In the genomic region with DNA sequence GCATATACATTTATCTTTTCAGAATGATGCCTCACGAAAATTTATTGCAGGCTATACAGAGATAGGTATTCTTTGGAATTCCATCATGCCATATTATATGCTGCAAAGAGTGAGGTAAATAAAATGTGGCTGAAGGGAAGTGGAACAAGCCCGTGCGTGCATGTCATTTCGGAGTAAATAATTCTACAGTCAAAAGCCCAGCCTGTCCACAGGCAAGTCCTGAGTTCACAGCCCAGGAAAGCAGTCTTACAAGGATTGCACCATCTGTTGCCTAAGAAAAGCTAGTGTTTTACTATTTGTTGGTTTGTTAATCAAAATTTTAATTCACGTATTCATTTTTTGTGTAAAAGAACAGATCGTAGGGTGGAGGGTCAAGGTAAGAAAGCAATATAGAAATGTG, we compare ENCODE assay signal across 24 cellular contexts.
DNase-seq lines count a peak whose midpoint lies in the region; TF ChIP-seq lines count a peak whose summit lies in the region.
"Had no signal": no experiment of that assay in that cellular context is flagged by ENCODE, and none has a peak within 500 bp of the region (broad histone marks: within the 10 kb centered on the region; RNA-seq: fewer than 3 reads in every experiment).

No MANE protein-coding gene starts in this region.

- H3K9me3 Mint-ChIP-seq in MCF 10A (ENCODE audit: unreplicated experiment) (no peaks in the 10 kb centered on the region), mesothelial cell of epicardium (peaks cover 22% of the 10 kb centered on the region)
- H3K9me3 Mint-ChIP-seq: effector memory CD8-positive, alpha-beta T cell had no signal

- POLR2A ChIA-PET in MCF 10A (lab: Yijun Ruan, JAX) = interaction anchor here (0.6 to 2.1 kb wide), 13 partner anchors 106 to 1359 kb away, joined by 3 to 12 read pairs (median 4); partner anchors contain the start of gene KLF6

- H3K4me1 ChIP-seq in breast epithelium = no peaks in the 10 kb centered on the region
- H3K4me1 ChIP-seq: colonic mucosa, left lung had no signal

- H3K36me3 Mint-ChIP-seq in MCF 10A (ENCODE audit: insufficient read depth, unreplicated experiment) (peaks cover 8% of the 10 kb centered on the region), mesothelial cell of epicardium (peaks cover 4% of the 10 kb centered on the region)
- H3K36me3 Mint-ChIP-seq: activated naive CD8-positive, alpha-beta T cell treated with anti-CD3 and anti-CD28 coated beads, Interleukin-2, amount 10 ng/mL, durations not matched to agents 7 days and 5 days had no signal

- H3K27ac ChIP-seq in breast epithelium = peak overlapping the region in 1 of 2 donors; percentile 3
- peak overlapping the region; percentile 94 for H3K27ac ChIP-seq in epithelial cell of prostate
- H3K27ac ChIP-seq: C4-2B, colonic mucosa had no signal

- no peaks in the 10 kb centered on the region for H3K27me3 ChIP-seq in breast epithelium
- H3K27me3 ChIP-seq: colonic mucosa, left lung had no signal

- intact Hi-C loops in MCF 10A (cut with micrococcal nuclease) = loop anchor here (5.0 kb wide), 1 partner anchor 406 kb away; no protein-coding TSS in a partner anchor
- intact Hi-C loops in breast epithelium (cut with DNase I; ENCODE audit: low total_unique reads) = no loop called here

- CTCF ChIA-PET in MCF 10A (lab: Yijun Ruan, JAX) = interaction anchor here (1.0 kb wide), 1 partner anchor 20 kb away, joined by 4 read pairs; no protein-coding TSS in a partner anchor

- H3K27me3 Mint-ChIP-seq in MCF 10A (ENCODE audit: insufficient read depth, unreplicated experiment) (no peaks in the 10 kb centered on the region), mesothelial cell of epicardium (ENCODE audit: low read depth) (no peaks in the 10 kb centered on the region)
- H3K27me3 Mint-ChIP-seq: progenitor cell of endocrine pancreas had no signal

- peaks cover 0 to 14% of the 10 kb centered on the region in 2 donors for H3K9me3 ChIP-seq in breast epithelium
- H3K9me3 ChIP-seq: colonic mucosa had no signal

- H3K4me3 Mint-ChIP-seq in MCF 10A (ENCODE audit: unreplicated experiment) (peak overlapping the region; percentile 30), mesothelial cell of epicardium (no peak overlapping the region)
- H3K4me3 Mint-ChIP-seq: activated naive CD8-positive, alpha-beta T cell treated with anti-CD3 and anti-CD28 coated beads, Interleukin-2, amount 10 ng/mL, durations not matched to agents 7 days and 5 days; effector memory CD8-positive, alpha-beta T cell; nephron; stimulated activated naive B cell treated with anti-CD40 and anti-IgM and Interleukin-4, amounts not matched to agents 10 μg/mL and 1 μg/mL and 100 μg/mL, for 72 hours; WTC11 had no signal

- DNase-seq in MCF 10A (ENCODE audit: unreplicated experiment) (peak; percentile 67), breast epithelium (ENCODE audit: low spot score in 2 of 2) (no peak), epithelial cell of prostate (ENCODE audit: low read depth, low spot score) (peak; percentile 61), mesothelial cell of epicardium (ENCODE audit: low spot score in 2 of 2, unreplicated experiment in 2 of 2) (no peak), NCI-H345 treated with DMSO at 0.1 percent for 48 hours (lab: John Stamatoyannopoulos, UW; ENCODE audit: unreplicated experiment) (no peak), HUDEP-2 (lab: John Stamatoyannopoulos, UW; ENCODE audit: unreplicated experiment in 76 of 76) (no peak), T-helper 1 cell (no peak), NCI-H1694 (lab: John Stamatoyannopoulos, UW) (no peak)
- DNase-seq: activated CD4-positive, alpha-beta T cell treated with anti-CD3 and anti-CD28 coated beads, Interleukin-2, amount 50 U/mL, for 4 hours; activated naive CD8-positive, alpha-beta T cell treated with anti-CD3 and anti-CD28 coated beads, Interleukin-2, amount 10 ng/mL, durations not matched to agents 7 days and 5 days; Calu3; colonic mucosa; effector memory CD8-positive, alpha-beta T cell; left lung; NCI-H1092 treated with DMSO at 0.1 percent for 48 hours; NCI-H2081 treated with DMSO at 0.1 percent for 48 hours; NCI-H510A treated with DMSO at 0.1 percent for 48 hours; stimulated activated CD4-positive, alpha-beta T cell treated with anti-CD3 and anti-CD28 coated beads, Interleukin-2, amount 100 ng/mL, for 24 hours; stimulated activated naive B cell treated with anti-CD40 and anti-IgM and Interleukin-4, amounts not matched to agents 10 μg/mL and 1 μg/mL and 100 μg/mL, for 72 hours; T-helper 9 cell had no signal

- H3K27ac Mint-ChIP-seq in MCF 10A (ENCODE audit: low read depth, unreplicated experiment) (peak overlapping the region; percentile 87), mesothelial cell of epicardium (peak overlapping the region; percentile 87)
- H3K27ac Mint-ChIP-seq: activated naive CD8-positive, alpha-beta T cell treated with anti-CD3 and anti-CD28 coated beads, Interleukin-2, amount 10 ng/mL, durations not matched to agents 7 days and 5 days; effector memory CD8-positive, alpha-beta T cell; nephron; progenitor cell of endocrine pancreas; stimulated activated naive B cell treated with anti-CD40 and anti-IgM and Interleukin-4, amounts not matched to agents 10 μg/mL and 1 μg/mL and 100 μg/mL, for 72 hours; WTC11 had no signal

- H3K36me3 ChIP-seq in breast epithelium = no peaks in the 10 kb centered on the region
- H3K36me3 ChIP-seq: colonic mucosa, left lung had no signal

- peaks cover 13% of the 10 kb centered on the region for H3K4me1 Mint-ChIP-seq in MCF 10A (ENCODE audit: insufficient read depth, unreplicated experiment)
- H3K4me1 Mint-ChIP-seq in mesothelial cell of epicardium = peaks cover 19% of the 10 kb centered on the region
- H3K4me1 Mint-ChIP-seq: activated naive CD8-positive, alpha-beta T cell treated with anti-CD3 and anti-CD28 coated beads, Interleukin-2, amount 10 ng/mL, durations not matched to agents 7 days and 5 days; stimulated activated naive B cell treated with anti-CD40 and anti-IgM and Interleukin-4, amounts not matched to agents 10 μg/mL and 1 μg/mL and 100 μg/mL, for 72 hours; WTC11 had no signal

- no peak overlapping the region for H3K4me3 ChIP-seq in breast epithelium
- H3K4me3 ChIP-seq: colonic mucosa, left lung had no signal

- TF ChIP-seq CTCF in MCF 10A (IDR thresholded peaks at IDR 0.05; ENCODE audit: unreplicated experiment) = no peak
- no peak for TF ChIP-seq CTCF in breast epithelium (IDR thresholded peaks at IDR 0.05)
- no peak for TF ChIP-seq CTCF in mesothelial cell of epicardium (IDR thresholded peaks at IDR 0.05; ENCODE audit: unreplicated experiment)

- BruUV-seq in MCF 10A (replicated peaks; lab: Mats Ljungman, UMichigan) = no TSS peak

- TF ChIP-seq POLR2A in breast epithelium (IDR thresholded peaks at IDR 0.05) = no peak

Comparison
In these comparisons a context has a peak if more than half of its experiments do, and no peak if none do; other contexts are left out.
1. DNase-seq: peak in MCF 10A (single experiment) and epithelial cell of prostate (single experiment); none in breast epithelium (0 of 2), mesothelial cell of epicardium (0 of 2), NCI-H345 treated with DMSO at 0.1 percent for 48 hours (single experiment), HUDEP-2 (0 of 76), T-helper 1 cell (0 of 5) and NCI-H1694 (single experiment).